ENCODE assay signal across 1 cellular context in genomic region chr13:27270594-27271520, GRCh38.
TF ChIP-seq lines count a peak whose summit lies in the region.

TSS of gene RASL11A (plus strand) at chr13:27270830. CDS start at chr13:27270945, 115 bp downstream.

TF ChIP-seq in HepG2, 621 proteins besides CTCF, POLR2A, EP300 and RAD21 (continued from another document and continues in another):
- TF ChIP-seq, protein P1, sequence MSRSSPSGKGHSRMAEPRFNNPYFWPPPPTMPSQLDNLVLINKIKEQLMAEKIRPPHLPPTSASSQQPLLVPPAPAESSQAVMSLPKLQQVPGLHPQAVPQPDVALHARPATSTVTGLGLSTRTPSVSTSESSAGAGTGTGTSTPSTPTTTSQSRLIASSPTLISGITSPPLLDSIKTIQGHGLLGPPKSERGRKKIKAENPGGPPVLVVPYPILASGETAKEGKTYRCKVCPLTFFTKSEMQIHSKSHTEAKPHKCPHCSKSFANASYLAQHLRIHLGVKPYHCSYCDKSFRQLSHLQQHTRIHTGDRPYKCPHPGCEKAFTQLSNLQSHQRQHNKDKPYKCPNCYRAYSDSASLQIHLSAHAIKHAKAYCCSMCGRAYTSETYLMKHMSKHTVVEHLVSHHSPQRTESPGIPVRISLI (CRISPR knock-in tag; IDR thresholded peaks at IDR 0.05; ENCODE audit: borderline replicate concordance) = no peak
- peak; percentile 69; the same call in 1 of the 2 replicates for TF ChIP-seq SATB2 (CRISPR knock-in tag; IDR thresholded peaks at IDR 0.05)
- TF ChIP-seq ZBED4 (CRISPR knock-in tag; IDR thresholded peaks at IDR 0.05; ENCODE audit: borderline replicate concordance) = peak; percentile 81; the same call in 1 of the 2 replicates
- TF ChIP-seq ZNF205 (CRISPR knock-in tag; IDR thresholded peaks at IDR 0.05) = peak; percentile 38; the same call in 1 of the 2 replicates
- 0 out of 2 replicates have a peak, but pooled peaks have one; percentile 41 for TF ChIP-seq HNRNPUL1 (IDR thresholded peaks at IDR 0.05; ENCODE audit: low read depth, low read length)
- TF ChIP-seq DPF2 (CRISPR knock-in tag; IDR thresholded peaks at IDR 0.05; ENCODE audit: borderline replicate concordance, low read depth) = no peak
- TF ChIP-seq TFAP4 (IDR thresholded peaks at IDR 0.05; ENCODE audit: borderline replicate concordance, low read depth) = peak; percentile 64; the same call in 1 of the 2 replicates
- no peak for TF ChIP-seq MTF1 (CRISPR knock-in tag; IDR thresholded peaks at IDR 0.05)
- 0 out of 2 replicates have a peak, but pooled peaks have one; percentile 9 for TF ChIP-seq RARA (CRISPR knock-in tag; IDR thresholded peaks at IDR 0.05)
- TF ChIP-seq, protein P2, sequence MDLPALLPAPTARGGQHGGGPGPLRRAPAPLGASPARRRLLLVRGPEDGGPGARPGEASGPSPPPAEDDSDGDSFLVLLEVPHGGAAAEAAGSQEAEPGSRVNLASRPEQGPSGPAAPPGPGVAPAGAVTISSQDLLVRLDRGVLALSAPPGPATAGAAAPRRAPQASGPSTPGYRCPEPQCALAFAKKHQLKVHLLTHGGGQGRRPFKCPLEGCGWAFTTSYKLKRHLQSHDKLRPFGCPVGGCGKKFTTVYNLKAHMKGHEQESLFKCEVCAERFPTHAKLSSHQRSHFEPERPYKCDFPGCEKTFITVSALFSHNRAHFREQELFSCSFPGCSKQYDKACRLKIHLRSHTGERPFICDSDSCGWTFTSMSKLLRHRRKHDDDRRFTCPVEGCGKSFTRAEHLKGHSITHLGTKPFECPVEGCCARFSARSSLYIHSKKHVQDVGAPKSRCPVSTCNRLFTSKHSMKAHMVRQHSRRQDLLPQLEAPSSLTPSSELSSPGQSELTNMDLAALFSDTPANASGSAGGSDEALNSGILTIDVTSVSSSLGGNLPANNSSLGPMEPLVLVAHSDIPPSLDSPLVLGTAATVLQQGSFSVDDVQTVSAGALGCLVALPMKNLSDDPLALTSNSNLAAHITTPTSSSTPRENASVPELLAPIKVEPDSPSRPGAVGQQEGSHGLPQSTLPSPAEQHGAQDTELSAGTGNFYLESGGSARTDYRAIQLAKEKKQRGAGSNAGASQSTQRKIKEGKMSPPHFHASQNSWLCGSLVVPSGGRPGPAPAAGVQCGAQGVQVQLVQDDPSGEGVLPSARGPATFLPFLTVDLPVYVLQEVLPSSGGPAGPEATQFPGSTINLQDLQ (CRISPR knock-in tag; IDR thresholded peaks at IDR 0.05) = 0 out of 2 replicates have a peak, but pooled peaks have one; percentile 43
- peak; percentile 64; the same call in 1 of the 2 replicates for TF ChIP-seq MAFG (CRISPR knock-in tag; IDR thresholded peaks at IDR 0.05)
- no peak for TF ChIP-seq HMG20B (CRISPR knock-in tag; conservative IDR thresholded peaks at IDR 0.05)
- 0 out of 2 replicates have a peak, but pooled peaks have one; percentile 4 for TF ChIP-seq KDM1A (CRISPR knock-in tag; IDR thresholded peaks at IDR 0.05)
- TF ChIP-seq ZFAT (CRISPR knock-in tag; conservative IDR thresholded peaks at IDR 0.05) = 0 out of 2 replicates have a peak, but pooled peaks have one; percentile 42
- TF ChIP-seq, protein P3, sequence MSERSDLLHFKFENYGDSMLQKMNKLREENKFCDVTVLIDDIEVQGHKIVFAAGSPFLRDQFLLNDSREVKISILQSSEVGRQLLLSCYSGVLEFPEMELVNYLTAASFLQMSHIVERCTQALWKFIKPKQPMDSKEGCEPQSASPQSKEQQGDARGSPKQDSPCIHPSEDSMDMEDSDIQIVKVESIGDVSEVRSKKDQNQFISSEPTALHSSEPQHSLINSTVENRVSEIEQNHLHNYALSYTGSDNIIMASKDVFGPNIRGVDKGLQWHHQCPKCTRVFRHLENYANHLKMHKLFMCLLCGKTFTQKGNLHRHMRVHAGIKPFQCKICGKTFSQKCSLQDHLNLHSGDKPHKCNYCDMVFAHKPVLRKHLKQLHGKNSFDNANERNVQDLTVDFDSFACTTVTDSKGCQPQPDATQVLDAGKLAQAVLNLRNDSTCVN (CRISPR knock-in tag; IDR thresholded peaks at IDR 0.05; ENCODE audit: borderline replicate concordance) = no peak
- TF ChIP-seq POLR2G (IDR thresholded peaks at IDR 0.05; ENCODE audit: low read depth, low read length) = peak; percentile 85
- 0 out of 2 replicates have a peak, but pooled peaks have one; percentile 78 for TF ChIP-seq ZNF704 (CRISPR knock-in tag; IDR thresholded peaks at IDR 0.05; ENCODE audit: borderline replicate concordance)
- no peak; the same call in 1 of the 2 replicates for TF ChIP-seq AKAP8 (CRISPR knock-in tag; IDR thresholded peaks at IDR 0.05)
- no peak for TF ChIP-seq IRF9 (CRISPR knock-in tag; IDR thresholded peaks at IDR 0.05; ENCODE audit: borderline replicate concordance)
- TF ChIP-seq HOXA9 (CRISPR knock-in tag; IDR thresholded peaks at IDR 0.05; ENCODE audit: borderline replicate concordance) = peak; percentile 79; the same call in 1 of the 2 replicates
- TF ChIP-seq TEAD3 (CRISPR knock-in tag; optimal IDR thresholded peaks at IDR 0.05; ENCODE audit: borderline replicate concordance) = peak; percentile 25
- no peak for TF ChIP-seq ZNF788 (CRISPR knock-in tag; IDR thresholded peaks at IDR 0.05; ENCODE audit: borderline replicate concordance)
- TF ChIP-seq SALL2 (CRISPR knock-in tag; IDR thresholded peaks at IDR 0.05) = peak; percentile 92
- TF ChIP-seq, protein P4, sequence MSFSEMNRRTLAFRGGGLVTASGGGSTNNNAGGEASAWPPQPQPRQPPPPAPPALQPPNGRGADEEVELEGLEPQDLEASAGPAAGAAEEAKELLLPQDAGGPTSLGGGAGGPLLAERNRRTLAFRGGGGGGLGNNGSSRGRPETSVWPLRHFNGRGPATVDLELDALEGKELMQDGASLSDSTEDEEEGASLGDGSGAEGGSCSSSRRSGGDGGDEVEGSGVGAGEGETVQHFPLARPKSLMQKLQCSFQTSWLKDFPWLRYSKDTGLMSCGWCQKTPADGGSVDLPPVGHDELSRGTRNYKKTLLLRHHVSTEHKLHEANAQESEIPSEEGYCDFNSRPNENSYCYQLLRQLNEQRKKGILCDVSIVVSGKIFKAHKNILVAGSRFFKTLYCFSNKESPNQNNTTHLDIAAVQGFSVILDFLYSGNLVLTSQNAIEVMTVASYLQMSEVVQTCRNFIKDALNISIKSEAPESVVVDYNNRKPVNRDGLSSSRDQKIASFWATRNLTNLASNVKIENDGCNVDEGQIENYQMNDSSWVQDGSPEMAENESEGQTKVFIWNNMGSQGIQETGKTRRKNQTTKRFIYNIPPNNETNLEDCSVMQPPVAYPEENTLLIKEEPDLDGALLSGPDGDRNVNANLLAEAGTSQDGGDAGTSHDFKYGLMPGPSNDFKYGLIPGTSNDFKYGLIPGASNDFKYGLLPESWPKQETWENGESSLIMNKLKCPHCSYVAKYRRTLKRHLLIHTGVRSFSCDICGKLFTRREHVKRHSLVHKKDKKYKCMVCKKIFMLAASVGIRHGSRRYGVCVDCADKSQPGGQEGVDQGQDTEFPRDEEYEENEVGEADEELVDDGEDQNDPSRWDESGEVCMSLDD (CRISPR knock-in tag; IDR thresholded peaks at IDR 0.05; ENCODE audit: borderline replicate concordance) = no peak
- TF ChIP-seq ZNF264 (CRISPR knock-in tag; IDR thresholded peaks at IDR 0.05) = no peak
- peak; percentile 76 for TF ChIP-seq RBFOX2 (IDR thresholded peaks at IDR 0.05; ENCODE audit: low read depth, low read length)
- peak; percentile 27; the same call in 1 of the 2 replicates for TF ChIP-seq ZSCAN25 (CRISPR knock-in tag; IDR thresholded peaks at IDR 0.05)
- no peak for TF ChIP-seq CBX2 (IDR thresholded peaks at IDR 0.05; ENCODE audit: low read depth, low read length)
- TF ChIP-seq CBX2 (CRISPR knock-in tag; IDR thresholded peaks at IDR 0.05; ENCODE audit: low read depth) = no peak
- TF ChIP-seq KLF15 (CRISPR knock-in tag; IDR thresholded peaks at IDR 0.05; ENCODE audit: borderline replicate concordance) = peak; percentile 48; the same call in 1 of the 2 replicates
- TF ChIP-seq ZNF335 (CRISPR knock-in tag; IDR thresholded peaks at IDR 0.05) = peak; percentile 84
- peak; percentile 21; the same call in 1 of the 2 replicates for TF ChIP-seq THAP7 (CRISPR knock-in tag; IDR thresholded peaks at IDR 0.05)
- TF ChIP-seq ZSCAN20 (CRISPR knock-in tag; IDR thresholded peaks at IDR 0.05; ENCODE audit: borderline replicate concordance) = peak; percentile 24; the same call in 1 of the 2 replicates
- peak; percentile 27; the same call in 1 of the 2 replicates for TF ChIP-seq THAP11 (CRISPR knock-in tag; IDR thresholded peaks at IDR 0.05)
- no peak; the same call in 1 of the 2 replicates for TF ChIP-seq ZNF83 (CRISPR knock-in tag; IDR thresholded peaks at IDR 0.05; ENCODE audit: borderline replicate concordance)
- peak; percentile 53; the same call in 1 of the 2 replicates for TF ChIP-seq GMEB1 (CRISPR knock-in tag; IDR thresholded peaks at IDR 0.05; ENCODE audit: borderline replicate concordance)
- TF ChIP-seq RFX3 (CRISPR knock-in tag; IDR thresholded peaks at IDR 0.05) = no peak
- TF ChIP-seq PAX8 (CRISPR knock-in tag; IDR thresholded peaks at IDR 0.05; ENCODE audit: borderline replicate concordance) = no peak
- 0 out of 2 replicates have a peak, but pooled peaks have one; percentile 24 for TF ChIP-seq ZNF503 (CRISPR knock-in tag; IDR thresholded peaks at IDR 0.05)
- TF ChIP-seq ZNF501 (CRISPR knock-in tag; IDR thresholded peaks at IDR 0.05) = peak; percentile 93
